Comparison of ENCODE assay signal across 8 cellular contexts in the genomic region with DNA sequence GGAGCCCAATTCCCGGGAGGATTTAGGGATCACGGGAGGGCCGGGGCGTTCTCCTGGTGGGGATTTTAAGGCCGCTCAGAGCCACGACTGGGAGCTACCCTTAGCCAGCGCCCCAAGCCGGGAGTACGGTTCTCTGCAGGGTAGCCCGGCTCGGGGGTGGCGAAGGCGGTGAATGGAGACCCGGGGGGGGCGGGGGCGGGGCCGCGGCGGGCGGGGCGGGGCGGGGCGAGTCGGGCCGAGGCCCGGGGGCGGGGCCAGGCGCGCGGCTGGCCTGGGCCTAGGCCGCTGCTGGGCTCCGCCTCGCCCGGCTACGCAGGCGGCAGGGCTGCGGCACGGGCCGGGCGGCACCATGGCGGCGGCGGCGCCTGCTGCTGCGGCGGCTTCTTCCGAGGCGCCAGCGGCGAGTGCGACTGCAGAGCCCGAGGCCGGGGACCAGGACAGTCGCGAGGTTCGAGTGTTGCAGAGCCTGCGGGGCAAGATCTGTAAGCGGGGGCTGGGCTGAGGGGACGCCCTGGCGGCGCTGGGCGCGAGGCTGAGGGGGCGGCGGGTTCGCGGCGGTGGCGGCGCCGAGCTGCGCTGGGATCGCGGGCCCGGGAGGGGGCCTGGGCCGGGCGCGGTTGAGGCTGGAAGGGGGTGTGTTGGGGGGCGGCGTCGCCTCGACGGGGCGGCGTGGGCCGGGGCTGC. TPM values are rescaled to one million over a fixed set of nuclear protein-coding genes. Genes with fewer than 3 reads are reported as not detected.
DNase-seq lines count a peak whose midpoint lies in the region; ATAC-seq lines count a peak whose summit lies in the region.

A gene with protein sequence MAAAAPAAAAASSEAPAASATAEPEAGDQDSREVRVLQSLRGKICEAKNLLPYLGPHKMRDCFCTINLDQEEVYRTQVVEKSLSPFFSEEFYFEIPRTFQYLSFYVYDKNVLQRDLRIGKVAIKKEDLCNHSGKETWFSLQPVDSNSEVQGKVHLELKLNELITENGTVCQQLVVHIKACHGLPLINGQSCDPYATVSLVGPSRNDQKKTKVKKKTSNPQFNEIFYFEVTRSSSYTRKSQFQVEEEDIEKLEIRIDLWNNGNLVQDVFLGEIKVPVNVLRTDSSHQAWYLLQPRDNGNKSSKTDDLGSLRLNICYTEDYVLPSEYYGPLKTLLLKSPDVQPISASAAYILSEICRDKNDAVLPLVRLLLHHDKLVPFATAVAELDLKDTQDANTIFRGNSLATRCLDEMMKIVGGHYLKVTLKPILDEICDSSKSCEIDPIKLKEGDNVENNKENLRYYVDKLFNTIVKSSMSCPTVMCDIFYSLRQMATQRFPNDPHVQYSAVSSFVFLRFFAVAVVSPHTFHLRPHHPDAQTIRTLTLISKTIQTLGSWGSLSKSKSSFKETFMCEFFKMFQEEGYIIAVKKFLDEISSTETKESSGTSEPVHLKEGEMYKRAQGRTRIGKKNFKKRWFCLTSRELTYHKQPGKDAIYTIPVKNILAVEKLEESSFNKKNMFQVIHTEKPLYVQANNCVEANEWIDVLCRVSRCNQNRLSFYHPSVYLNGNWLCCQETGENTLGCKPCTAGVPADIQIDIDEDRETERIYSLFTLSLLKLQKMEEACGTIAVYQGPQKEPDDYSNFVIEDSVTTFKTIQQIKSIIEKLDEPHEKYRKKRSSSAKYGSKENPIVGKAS (plus strand): TSS at position 293 of the 684 bp plus-strand sequence. CDS start 57 bp downstream, at position 350.

- peaks cover 33% of the 10 kb centered on the region for H3K36me3 Mint-ChIP-seq in activated T-helper 2 cell treated with anti-CD3 and anti-CD28 coated beads, Interferon-gamma antibody, Interleukin-2, Interleukin-4, amounts not matched to agents 10 μg/mL and 5 μg/mL and 100 μg/mL, durations not matched to agents 14 hours and 24 hours and 36 hours (ENCODE audit: low read depth)
- H3K36me3 Mint-ChIP-seq in naive thymus-derived CD8-positive, alpha-beta T cell, result peaks cover 4 to 20% (median 7%) of the 10 kb centered on the region in 3 donors

- no peaks in the 10 kb centered on the region for H3K27me3 Mint-ChIP-seq in activated T-helper 2 cell treated with anti-CD3 and anti-CD28 coated beads, Interferon-gamma antibody, Interleukin-2, Interleukin-4, amounts not matched to agents 10 μg/mL and 5 μg/mL and 100 μg/mL, durations not matched to agents 14 hours and 24 hours and 36 hours (ENCODE audit: low read depth)
- H3K27me3 Mint-ChIP-seq in naive thymus-derived CD8-positive, alpha-beta T cell, result no peaks in the 10 kb centered on the region

- H3K36me3 ChIP-seq in KOPT-K1 (ENCODE audit: insufficient read depth, low read length), result no peaks in the 10 kb centered on the region; the same call in 1 of the 2 replicates

- DNase-seq in DMS79 treated with DMSO at 0.1 percent for 48 hours (lab: John Stamatoyannopoulos, UW) (peak; percentile 76), RPMI7951 (ENCODE audit: low read depth) (peak; percentile 77), fibroblast of peridontal ligament (ENCODE audit: extremely low read depth) (peak; percentile 73)
- DNase-seq in activated T-helper 2 cell treated with anti-CD3 and anti-CD28 coated beads, Interferon-gamma antibody, Interleukin-2, Interleukin-4, amounts not matched to agents 10 μg/mL and 5 μg/mL and 100 μg/mL, durations not matched to agents 14 hours and 24 hours and 36 hours (ENCODE audit: low spot score), result peak; percentile 58
- DNase-seq in naive thymus-derived CD8-positive, alpha-beta T cell, result peak; percentile 55 to 78 (median 74)
- peak; percentile 73 for DNase-seq in stimulated activated naive CD8-positive, alpha-beta T cell treated with anti-CD3 and anti-CD28 coated beads, Interleukin-15, Interleukin-2, amounts not matched to agents 100 U/mL and 50 U/mL, for 24 hours

- no peaks in the 10 kb centered on the region for H3K9me3 ChIP-seq in KOPT-K1 (ENCODE audit: insufficient read depth, low read length, poor library complexity, severe bottlenecking)

- H3K27ac Mint-ChIP-seq in activated T-helper 2 cell treated with anti-CD3 and anti-CD28 coated beads, Interferon-gamma antibody, Interleukin-2, Interleukin-4, amounts not matched to agents 10 μg/mL and 5 μg/mL and 100 μg/mL, durations not matched to agents 14 hours and 24 hours and 36 hours, result peak within 1 kb of the TSS; percentile 95
- H3K27ac Mint-ChIP-seq in naive thymus-derived CD8-positive, alpha-beta T cell, result peak within 1 kb of the TSS; percentile 86 to 97 (median 96)

- H3K4me1 Mint-ChIP-seq in activated T-helper 2 cell treated with anti-CD3 and anti-CD28 coated beads, Interferon-gamma antibody, Interleukin-2, Interleukin-4, amounts not matched to agents 10 μg/mL and 5 μg/mL and 100 μg/mL, durations not matched to agents 14 hours and 24 hours and 36 hours (ENCODE audit: low read depth), result peaks cover 60% of the 10 kb centered on the region
- peaks cover 36 to 73% (median 69%) of the 10 kb centered on the region in 4 donors for H3K4me1 Mint-ChIP-seq in naive thymus-derived CD8-positive, alpha-beta T cell

- H3K9me3 Mint-ChIP-seq in activated T-helper 2 cell treated with anti-CD3 and anti-CD28 coated beads, Interferon-gamma antibody, Interleukin-2, Interleukin-4, amounts not matched to agents 10 μg/mL and 5 μg/mL and 100 μg/mL, durations not matched to agents 14 hours and 24 hours and 36 hours, result no peaks in the 10 kb centered on the region
- no peaks in the 10 kb centered on the region for H3K9me3 Mint-ChIP-seq in naive thymus-derived CD8-positive, alpha-beta T cell

- POLR2A ChIA-PET in naive thymus-derived CD8-positive, alpha-beta T cell (lab: Charles Lee), result interaction anchor here (0.6 to 4.4 kb wide), 33 partner anchors 9 to 390 kb away, joined by 3 to 113 read pairs (median 5); a partner anchor contains a TSS

- H3K27ac ChIP-seq in KOPT-K1 (ENCODE audit: low read depth, low read length, poor library complexity, severe bottlenecking), result peak within 1 kb of the TSS; percentile 95

- peak; percentile 75 for ATAC-seq in GM21723 (IDR thresholded peaks at IDR 0.05; ENCODE audit: unreplicated experiment)
- ATAC-seq in naive thymus-derived CD8-positive, alpha-beta T cell, result peak; percentile 70 to 74
- ATAC-seq in stimulated activated naive CD8-positive, alpha-beta T cell treated with anti-CD3 and anti-CD28 coated beads, Interleukin-15, Interleukin-2, amounts not matched to agents 100 U/mL and 50 U/mL, for 24 hours, result peak; percentile 78

- intact Hi-C loops in activated T-helper 2 cell treated with anti-CD3 and anti-CD28 coated beads, Interferon-gamma antibody, Interleukin-2, Interleukin-4, amounts not matched to agents 10 μg/mL and 5 μg/mL and 100 μg/mL, durations not matched to agents 14 hours and 24 hours and 36 hours (cut with micrococcal nuclease), result loop anchor here (1.0 to 2.0 kb wide), 4 partner anchors 12 to 390 kb away; a partner anchor contains a TSS

- peak within 1 kb of the TSS; percentile 91 for H3K4me3 Mint-ChIP-seq in activated T-helper 2 cell treated with anti-CD3 and anti-CD28 coated beads, Interferon-gamma antibody, Interleukin-2, Interleukin-4, amounts not matched to agents 10 μg/mL and 5 μg/mL and 100 μg/mL, durations not matched to agents 14 hours and 24 hours and 36 hours (ENCODE audit: low read depth)
- peak within 1 kb of the TSS; percentile 86 to 97 (median 92) for H3K4me3 Mint-ChIP-seq in naive thymus-derived CD8-positive, alpha-beta T cell

RNA-seq across cellular contexts. Expression of the gene that starts here (rescaled TPM):
- total RNA-seq in RPMI7951 (2014; rRNA removed; shearing (Covaris generic)), result 14.5 and 16.1 TPM in 2 replicates
- 30.0 and 34.5 TPM in 2 replicates for total RNA-seq in activated T-helper 2 cell treated with anti-CD3 and anti-CD28 coated beads, Interferon-gamma antibody, Interleukin-2, Interleukin-4, amounts not matched to agents 10 μg/mL and 5 μg/mL and 100 μg/mL, durations not matched to agents 14 hours and 24 hours and 36 hours
- total RNA-seq in naive thymus-derived CD8-positive, alpha-beta T cell, result 100 to 1,000 TPM; 112 to 124 TPM
- 10 to 100 TPM; 55.0 to 66.8 (median 57.9) TPM for polyA plus RNA-seq in naive thymus-derived CD8-positive, alpha-beta T cell

Comparison
In these comparisons a context has a peak if more than half of its experiments do, and no peak if none do; other contexts are left out.
1. Peak in every context shown above with its lines: DNase-seq, ATAC-seq and H3K27ac ChIP-seq.